ENCODE assay signal across 9 cellular contexts in the genomic region with DNA sequence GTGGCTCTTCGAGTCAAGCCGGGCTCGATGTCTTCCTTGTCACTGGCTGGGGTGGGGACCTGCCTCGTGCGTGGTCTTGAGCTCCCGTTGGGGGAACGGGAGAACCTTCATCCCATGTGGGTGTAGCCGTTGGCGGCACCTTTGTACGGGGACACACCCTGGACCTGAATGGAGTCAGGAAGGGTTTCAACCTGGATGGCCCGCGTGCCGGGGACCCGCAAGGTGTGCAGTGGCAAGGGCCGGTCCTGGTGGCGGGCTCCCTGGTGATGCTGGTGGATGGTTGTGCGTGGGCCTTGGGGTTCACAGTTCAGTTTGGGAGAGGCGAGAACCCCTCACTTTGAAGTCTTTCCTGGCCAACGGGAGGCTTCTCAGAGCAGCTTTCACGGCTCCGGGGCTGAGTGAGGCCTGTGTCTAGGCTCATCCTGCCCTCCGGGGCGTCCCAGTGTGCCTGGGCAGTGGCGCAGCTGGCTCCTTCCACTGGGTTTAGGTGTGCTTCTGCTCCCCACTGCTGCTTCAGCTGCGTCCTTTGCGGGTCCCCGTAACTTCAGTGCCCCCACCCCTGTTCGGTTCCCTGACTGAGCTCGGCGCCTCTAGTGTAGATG. TPM values are rescaled to one million over a fixed set of nuclear protein-coding genes. Genes with fewer than 3 reads are reported as not detected.
A peak's percentile ranks its signal among the peaks of the same experiment; 100 is the strongest.
DNase-seq lines count a peak whose midpoint lies in the region; ATAC-seq and TF ChIP-seq lines count a peak whose summit lies in the region.
"Had no signal": no experiment of that assay in that cellular context is flagged by ENCODE, and none has a peak within 500 bp of the region (broad histone marks: within the 10 kb centered on the region; RNA-seq: fewer than 3 reads in every experiment).

No MANE protein-coding gene starts in this region.

- peak overlapping the region; percentile 24 to 78 for H3K4me3 ChIP-seq in ascending aorta

- H3K36me3 Mint-ChIP-seq in mesothelial cell of epicardium, result peaks cover 2% of the 10 kb centered on the region
- peaks cover 16% of the 10 kb centered on the region for H3K36me3 Mint-ChIP-seq in activated CD8-positive, alpha-beta memory T cell treated with anti-CD3 and anti-CD28 coated beads, Interleukin-2, amount 10 ng/mL, durations not matched to agents 7 days and 5 days

- ATAC-seq in activated CD8-positive, alpha-beta memory T cell treated with anti-CD3 and anti-CD28 coated beads, Interleukin-2, amount 10 ng/mL, durations not matched to agents 7 days and 5 days, result no peak

- H3K9me3 Mint-ChIP-seq in mesothelial cell of epicardium, result no peaks in the 10 kb centered on the region
- H3K9me3 Mint-ChIP-seq in activated CD8-positive, alpha-beta memory T cell treated with anti-CD3 and anti-CD28 coated beads, Interleukin-2, amount 10 ng/mL, durations not matched to agents 7 days and 5 days (ENCODE audit: low read depth), result no peaks in the 10 kb centered on the region

- no peaks in the 10 kb centered on the region for H3K27me3 Mint-ChIP-seq in mesothelial cell of epicardium (ENCODE audit: low read depth)
- no peaks in the 10 kb centered on the region for H3K27me3 Mint-ChIP-seq in activated CD8-positive, alpha-beta memory T cell treated with anti-CD3 and anti-CD28 coated beads, Interleukin-2, amount 10 ng/mL, durations not matched to agents 7 days and 5 days

- H3K4me1 ChIP-seq in ascending aorta, result peaks cover 66 to 87% of the 10 kb centered on the region in 2 donors

- DNase-seq in activated effector memory CD4-positive, alpha-beta T cell treated with anti-CD3 and anti-CD28 coated beads, Interleukin-2, amount 50 U/mL, for 16 hours, result peak; percentile 62
- no peak for DNase-seq in activated effector memory CD4-positive, alpha-beta T cell treated with Interleukin-2 at 50 U/mL for 16 hours
- DNase-seq in ascending aorta (ENCODE audit: low spot score in 2 of 2) (no peak), mesothelial cell of epicardium (ENCODE audit: low spot score in 2 of 2, unreplicated experiment in 2 of 2) (no peak), substantia nigra (lab: John Stamatoyannopoulos, UW) (no peak), NCI-H524 (lab: John Stamatoyannopoulos, UW) (no peak), ureter (ENCODE audit: low spot score) (no peak)
- no peak for DNase-seq in activated CD8-positive, alpha-beta memory T cell treated with anti-CD3 and anti-CD28 coated beads, Interleukin-2, amount 10 ng/mL, durations not matched to agents 7 days and 5 days
- DNase-seq: NCI-H748 treated with DMSO at 0.1 percent for 48 hours had no signal

- peaks cover 44% of the 10 kb centered on the region for H3K4me1 Mint-ChIP-seq in mesothelial cell of epicardium
- H3K4me1 Mint-ChIP-seq in activated CD8-positive, alpha-beta memory T cell treated with anti-CD3 and anti-CD28 coated beads, Interleukin-2, amount 10 ng/mL, durations not matched to agents 7 days and 5 days, result peaks cover 57% of the 10 kb centered on the region

- TF ChIP-seq CTCF in ascending aorta (IDR thresholded peaks at IDR 0.05), result no peak
- TF ChIP-seq CTCF in mesothelial cell of epicardium (IDR thresholded peaks at IDR 0.05; ENCODE audit: unreplicated experiment), result no peak

- peak overlapping the region; percentile 85 to 93 for H3K27ac ChIP-seq in ascending aorta
- peak overlapping the region; percentile 27 for H3K27ac ChIP-seq in substantia nigra (ENCODE audit: low read depth, low read length, poor library complexity, severe bottlenecking)

- intact Hi-C loops in ascending aorta (cut with DNase I), result loop anchor here (2.0 to 5.0 kb wide), 2 partner anchors 13 to 143 kb away; no protein-coding TSS in a partner anchor

- no peaks in the 10 kb centered on the region for H3K9me3 ChIP-seq in ascending aorta

- no peaks in the 10 kb centered on the region for H3K27me3 ChIP-seq in ascending aorta

- H3K36me3 ChIP-seq in ascending aorta, result peaks cover 0 to 4% of the 10 kb centered on the region in 2 donors

- H3K27ac Mint-ChIP-seq in mesothelial cell of epicardium, result peak overlapping the region; percentile 87
- no peak overlapping the region for H3K27ac Mint-ChIP-seq in activated CD8-positive, alpha-beta memory T cell treated with anti-CD3 and anti-CD28 coated beads, Interleukin-2, amount 10 ng/mL, durations not matched to agents 7 days and 5 days

- H3K4me3 Mint-ChIP-seq in mesothelial cell of epicardium, result peak overlapping the region; percentile 14
- H3K4me3 Mint-ChIP-seq in activated CD8-positive, alpha-beta memory T cell treated with anti-CD3 and anti-CD28 coated beads, Interleukin-2, amount 10 ng/mL, durations not matched to agents 7 days and 5 days, result no peak overlapping the region

- CTCF ChIA-PET in activated CD8-positive, alpha-beta memory T cell treated with anti-CD3 and anti-CD28 coated beads, Interleukin-2, amount 10 ng/mL, durations not matched to agents 7 days and 5 days (lab: Charles Lee), result interaction anchor here (1.2 to 1.3 kb wide), 2 partner anchors 50 to 142 kb away, joined by 3 to 4 read pairs; no protein-coding TSS in a partner anchor

RNA-seq across cellular contexts. Expression of a gene that starts 11.4 kb away (rescaled TPM):
- total RNA-seq in ascending aorta (139 TPM), mesothelial cell of epicardium (105 to 110 TPM (median 105 TPM) in 3 replicates), ureter (77.5 TPM)
- 10 to 100 TPM; 35.0 to 42.9 TPM for total RNA-seq in activated CD8-positive, alpha-beta memory T cell treated with anti-CD3 and anti-CD28 coated beads, Interleukin-2, amount 10 ng/mL, durations not matched to agents 7 days and 5 days

RNA-seq across cellular contexts. Expression of a gene that starts 44.9 kb away (rescaled TPM):
- total RNA-seq in ascending aorta (38.3 TPM), mesothelial cell of epicardium (92.2 to 100 TPM (median 94.1 TPM) in 3 replicates), ureter (52.3 TPM)
- total RNA-seq in activated CD8-positive, alpha-beta memory T cell treated with anti-CD3 and anti-CD28 coated beads, Interleukin-2, amount 10 ng/mL, durations not matched to agents 7 days and 5 days, result 10 to 100 TPM; 52.5 to 55.7 TPM
